In genomic region chrX:46328133-46328532, GRCh38 we compare ENCODE assay signal across 17 cellular contexts.
DNase-seq lines count a peak whose midpoint lies in the region; ATAC-seq and TF ChIP-seq lines count a peak whose summit lies in the region.
"Had no signal": no experiment of that assay in that cellular context is flagged by ENCODE, and none has a peak within 500 bp of the region (broad histone marks: within the 10 kb centered on the region; RNA-seq: fewer than 3 reads in every experiment).

No MANE protein-coding gene starts in this region.

- no peak for TF ChIP-seq CTCF in Caco-2 (IDR thresholded peaks at IDR 0.05; ENCODE audit: insufficient read depth in 1 of 2, low read depth in 1 of 2, low read length in 1 of 2, severe bottlenecking in 1 of 2, unreplicated experiment in 1 of 2)
- TF ChIP-seq CTCF in RWPE1 (conservative IDR thresholded peaks at IDR 0.05; ENCODE audit: low read depth), result no peak
- TF ChIP-seq CTCF in neural crest cell (conservative IDR thresholded peaks at IDR 0.05), result no peak

- H3K27me3 Mint-ChIP-seq in Caco-2 (ENCODE audit: insufficient read depth, unreplicated experiment) (no peaks in the 10 kb centered on the region), neural crest cell (ENCODE audit: low read depth) (no peaks in the 10 kb centered on the region), immature natural killer cell (ENCODE audit: low read depth in 3 of 3) (peaks cover 2 to 11% (median 4%) of the 10 kb centered on the region in 3 donors)
- H3K27me3 Mint-ChIP-seq: CD4-positive, alpha-beta memory T cell; stimulated activated naive CD8-positive, alpha-beta T cell treated with anti-CD3 and anti-CD28 coated beads, Interleukin-15, Interleukin-2, amounts not matched to agents 100 ng/mL and 50 ng/mL, for 24 hours had no signal

- H3K36me3 ChIP-seq in Caco-2 (ENCODE audit: control insufficient read depth, insufficient read depth, low read length), result no peaks in the 10 kb centered on the region
- H3K36me3 ChIP-seq: heart left ventricle had no signal

- no peak for DNase-seq in Caco-2
- no peak for DNase-seq in RWPE1 (ENCODE audit: low spot score)
- DNase-seq in epithelial cell of prostate (ENCODE audit: low read depth, low spot score), result no peak
- no peak for DNase-seq in neural crest cell (ENCODE audit: low read depth, low spot score)
- no peak for DNase-seq in GDM1 (lab: John Stamatoyannopoulos, UW)
- no peak for DNase-seq in immature natural killer cell
- DNase-seq in GM19238 (ENCODE audit: insufficient read length, low spot score), result no peak
- DNase-seq: CD4-positive, alpha-beta memory T cell; DND-41; effector CD8-positive, alpha-beta T cell; NCI-H510A treated with DMSO at 0.1 percent for 48 hours; stimulated activated CD4-positive, alpha-beta T cell treated with anti-CD3 and anti-CD28 coated beads, Interleukin-1b, Interleukin-23, amount 100 ng/mL, for 48 hours had no signal

- peaks cover 44% of the 10 kb centered on the region for H3K4me1 ChIP-seq in Caco-2

- no peak overlapping the region for H3K4me3 ChIP-seq in Caco-2 (ENCODE audit: low read depth, low read length)

- intact Hi-C loops in Caco-2 (cut with micrococcal nuclease; ENCODE audit: unreplicated experiment), result no loop called here

- H3K27ac Mint-ChIP-seq in Caco-2 (ENCODE audit: unreplicated experiment) (peak overlapping the region; percentile 99), neural crest cell (ENCODE audit: unreplicated experiment) (peak overlapping the region; percentile 71), immature natural killer cell (no peak overlapping the region)
- H3K27ac Mint-ChIP-seq: T-helper 1 cell treated with Interleukin-12 subunit alpha and Interleukin-12 subunit beta and Interleukin-4 antibody, amounts not matched to agents 30 μg/mL and 1 μg/mL, for 36 hours had no signal

- ATAC-seq in HG03045 (IDR thresholded peaks at IDR 0.05; ENCODE audit: unreplicated experiment), result no peak

- peaks cover 18% of the 10 kb centered on the region for H3K36me3 Mint-ChIP-seq in Caco-2 (ENCODE audit: insufficient read depth, unreplicated experiment)
- H3K36me3 Mint-ChIP-seq in neural crest cell (ENCODE audit: low read depth), result no peaks in the 10 kb centered on the region
- H3K36me3 Mint-ChIP-seq in immature natural killer cell, result no peaks in the 10 kb centered on the region
- H3K36me3 Mint-ChIP-seq: CD4-positive, alpha-beta memory T cell had no signal

- peaks cover 14% of the 10 kb centered on the region for H3K4me1 Mint-ChIP-seq in Caco-2 (ENCODE audit: low read depth, unreplicated experiment)
- peaks cover 19% of the 10 kb centered on the region for H3K4me1 Mint-ChIP-seq in neural crest cell
- no peaks in the 10 kb centered on the region for H3K4me1 Mint-ChIP-seq in immature natural killer cell

- no peak overlapping the region for H3K4me3 Mint-ChIP-seq in Caco-2 (ENCODE audit: unreplicated experiment)
- H3K4me3 Mint-ChIP-seq in neural crest cell, result peak overlapping the region; percentile 23
- no peak overlapping the region for H3K4me3 Mint-ChIP-seq in immature natural killer cell
- H3K4me3 Mint-ChIP-seq: stimulated activated naive CD8-positive, alpha-beta T cell treated with anti-CD3 and anti-CD28 coated beads, Interleukin-15, Interleukin-2, amounts not matched to agents 100 ng/mL and 50 ng/mL, for 24 hours; T-helper 1 cell treated with Interleukin-12 subunit alpha and Interleukin-12 subunit beta and Interleukin-4 antibody, amounts not matched to agents 30 μg/mL and 1 μg/mL, for 36 hours had no signal

- CTCF ChIA-PET in Caco-2 (lab: Charles Lee), result no interaction called here
- CTCF ChIA-PET in RWPE1 (lab: Yijun Ruan, JAX), result no interaction called here

- H3K9me3 ChIP-seq in Caco-2, result no peaks in the 10 kb centered on the region
- H3K9me3 ChIP-seq: heart left ventricle had no signal

- H3K27ac ChIP-seq in RWPE1 (peak overlapping the region; percentile 83; the same call in 1 of the 2 replicates), epithelial cell of prostate (peak overlapping the region; percentile 93)
- H3K27ac ChIP-seq: KMS-11 had no signal

- H3K27me3 ChIP-seq in Caco-2 (replicated peaks; ENCODE audit: control insufficient read depth, insufficient read depth, low read length), result no peaks in the 10 kb centered on the region

- H3K9me3 Mint-ChIP-seq in Caco-2 (ENCODE audit: unreplicated experiment) (no peaks in the 10 kb centered on the region), neural crest cell (peaks cover 8% of the 10 kb centered on the region), immature natural killer cell (peaks cover 0 to 1% (median 0%) of the 10 kb centered on the region in 6 donors)
- H3K9me3 Mint-ChIP-seq: CD4-positive, alpha-beta memory T cell; stimulated activated naive CD8-positive, alpha-beta T cell treated with anti-CD3 and anti-CD28 coated beads, Interleukin-15, Interleukin-2, amounts not matched to agents 100 ng/mL and 50 ng/mL, for 24 hours; T-helper 1 cell treated with Interleukin-12 subunit alpha and Interleukin-12 subunit beta and Interleukin-4 antibody, amounts not matched to agents 30 μg/mL and 1 μg/mL, for 36 hours had no signal

- POLR2A ChIA-PET in Caco-2 (lab: Charles Lee), result interaction anchor here (0.6 kb wide), 1 partner anchor 12 kb away, joined by 3 read pairs; no protein-coding TSS in a partner anchor
- POLR2A ChIA-PET in RWPE1 (lab: Yijun Ruan, JAX; ENCODE audit: low non-redundant PET), result no interaction called here

- no TSS peak for BruUV-seq in Caco-2 (replicated peaks; lab: Mats Ljungman, UMichigan)

Comparison
In these comparisons a context has a peak if more than half of its experiments do, and no peak if none do; other contexts are left out.
1. H3K27ac Mint-ChIP-seq: peak in Caco-2 (single experiment) and neural crest cell (single experiment); none in immature natural killer cell (0 of 6).